Comparison of ENCODE assay signal across 9 cellular contexts in genomic region chr12:101743724-101744472, GRCh38. TPM values are rescaled to one million over a fixed set of nuclear protein-coding genes. Genes with fewer than 3 reads are reported as not detected.
DNase-seq lines count a peak whose midpoint lies in the region; ATAC-seq and TF ChIP-seq lines count a peak whose summit lies in the region.
"Had no signal": no experiment of that assay in that cellular context is flagged by ENCODE, and none has a peak within 500 bp of the region (broad histone marks: within the 10 kb centered on the region; RNA-seq: fewer than 3 reads in every experiment).

No MANE protein-coding gene starts in this region.

- no peaks in the 10 kb centered on the region for H3K27me3 ChIP-seq in SJCRH30
- no peaks in the 10 kb centered on the region for H3K27me3 ChIP-seq in suprapubic skin

- no peak for TF ChIP-seq EP300 in suprapubic skin (IDR thresholded peaks at IDR 0.05)

- H3K27ac ChIP-seq in SJCRH30 = no peak overlapping the region
- no peak overlapping the region for H3K27ac ChIP-seq in suprapubic skin

- intact Hi-C loops in natural killer cell (cut with micrococcal nuclease) = loop anchor here (10.0 kb wide), 1 partner anchor 69 kb away; no protein-coding TSS in a partner anchor

- H3K4me3 ChIP-seq in SJCRH30 = no peak overlapping the region
- H3K4me3 ChIP-seq in suprapubic skin = no peak overlapping the region

- H3K4me1 ChIP-seq in SJCRH30 (no peaks in the 10 kb centered on the region), suprapubic skin (no peaks in the 10 kb centered on the region)

- no peaks in the 10 kb centered on the region for H3K9me3 Mint-ChIP-seq in natural killer cell

- H3K4me1 Mint-ChIP-seq in natural killer cell = peaks cover 28 to 38% of the 10 kb centered on the region in 2 donors

- H3K36me3 Mint-ChIP-seq in natural killer cell = no peaks in the 10 kb centered on the region

- peak overlapping the region; percentile 92 for H3K27ac Mint-ChIP-seq in natural killer cell

- H3K36me3 ChIP-seq in SJCRH30 = no peaks in the 10 kb centered on the region
- peaks cover 61% of the 10 kb centered on the region for H3K36me3 ChIP-seq in suprapubic skin

- H3K9me3 ChIP-seq in SJCRH30 (replicated peaks) = no peaks in the 10 kb centered on the region
- no peaks in the 10 kb centered on the region for H3K9me3 ChIP-seq in suprapubic skin

- TF ChIP-seq POLR2A in suprapubic skin (IDR thresholded peaks at IDR 0.05) = no peak

- DNase-seq in natural killer cell (peak; percentile 33), SJCRH30 (no peak), suprapubic skin (ENCODE audit: low spot score in 2 of 2) (no peak), EL (no peak), NCI-H128 (lab: John Stamatoyannopoulos, UW; ENCODE audit: unreplicated experiment) (no peak)
- DNase-seq: IMR-90 had no signal

- H3K4me3 Mint-ChIP-seq in natural killer cell = peak overlapping the region; percentile 8

- H3K27me3 Mint-ChIP-seq in natural killer cell (ENCODE audit: low read depth in 2 of 2) = no peaks in the 10 kb centered on the region

- WGBS in suprapubic skin = 81% methylated on average over 10 of the region's 10 CpGs

- TF ChIP-seq CTCF in natural killer cell (IDR thresholded peaks at IDR 0.05) = no peak
- TF ChIP-seq CTCF in suprapubic skin (IDR thresholded peaks at IDR 0.05) = no peak

- ATAC-seq in GM18519 (IDR thresholded peaks at IDR 0.05; ENCODE audit: low FRiP score, unreplicated experiment) (peak; percentile 94), GM21619 (IDR thresholded peaks at IDR 0.05; ENCODE audit: unreplicated experiment) (peak; percentile 97), HG03571 (IDR thresholded peaks at IDR 0.05; ENCODE audit: unreplicated experiment) (peak; percentile 94), natural killer cell (peak; percentile 82 to 86 (median 84))

RNA-seq across cellular contexts. Expression of gene SYCP3, which starts 4.6 kb away (rescaled TPM):
- total RNA-seq in natural killer cell (1 to 10 TPM; 1.4 to 3.2 (median 2.4) TPM), suprapubic skin (under 1 TPM in 1 of 4 donors, not detected in 3; 0.24 TPM)
- 0.03 and 0.04 TPM in 2 replicates for total RNA-seq in SJCRH30 (2014; rRNA removed; shearing (Covaris generic))
- total RNA-seq: IMR-90 had no signal

RNA-seq across cellular contexts. Expression of gene CHPT1, which starts 46.5 kb away (rescaled TPM):
- total RNA-seq in natural killer cell = 10 to 100 TPM in 1 of 3 donors, 1 to 10 TPM in 2; 3.9 to 23.6 (median 7.3) TPM
- total RNA-seq in SJCRH30 (2014; rRNA removed; shearing (Covaris generic)) = 19.7 and 22.4 TPM in 2 replicates
- total RNA-seq in suprapubic skin = 100 to 1,000 TPM in 1 of 4 donors, 10 to 100 TPM in 3; 54.6 to 125 (median 75.5) TPM
